26 cellular contexts compared by ENCODE assay signal in the genomic region with DNA sequence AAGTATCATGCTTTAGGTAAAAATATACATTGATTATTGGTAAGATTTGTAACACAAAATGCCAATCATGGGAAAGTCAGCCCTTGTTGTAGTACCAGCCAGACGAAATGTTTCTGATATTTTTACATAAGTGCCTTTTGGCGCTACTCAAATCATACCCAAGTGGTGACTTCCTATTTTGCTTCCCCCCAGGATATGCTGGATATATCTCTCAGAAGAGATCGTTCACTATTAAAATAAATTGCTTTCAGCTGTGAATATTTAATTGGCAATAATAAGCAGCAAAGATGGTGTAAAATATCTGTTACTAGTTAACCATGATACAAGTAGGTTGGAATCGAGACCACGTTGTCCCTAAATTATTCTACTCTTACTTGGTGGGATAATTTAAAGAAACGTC.
"Had no signal": no experiment of that assay in that cellular context is flagged by ENCODE, and none has a peak within 500 bp of the region (broad histone marks: within the 10 kb centered on the region; RNA-seq: fewer than 3 reads in every experiment).

No MANE protein-coding gene starts in this region.

- H3K36me3 ChIP-seq: stomach, suprapubic skin, thoracic aorta, thyroid gland, tibial artery, tibial nerve, transverse colon, upper lobe of left lung, upper lobe of right lung, uterus, vagina had no signal

- H3K4me3 ChIP-seq: stomach, suprapubic skin, testis, thoracic aorta, thyroid gland, tibial artery, tibial nerve, transverse colon, upper lobe of left lung, upper lobe of right lung, uterus, vagina had no signal

- H3K27ac ChIP-seq: stomach, suprapubic skin, testis, thoracic aorta, thyroid gland, tibial artery, tibial nerve, transverse colon, upper lobe of left lung, upper lobe of right lung, uterus, vagina had no signal

- H3K9me3 ChIP-seq: stomach, suprapubic skin, testis, thoracic aorta, thyroid gland, tibial artery, tibial nerve, transverse colon, upper lobe of left lung, upper lobe of right lung, uterus, vagina had no signal

- DNase-seq: stimulated activated CD4-positive, alpha-beta T cell treated with anti-CD3 and anti-CD28 coated beads, Interleukin-2, amount 100 ng/mL, for 48 hours; stimulated activated CD4-positive, alpha-beta T cell treated with anti-CD3 and anti-CD28 coated beads, Interleukin-4, amount 100 ng/mL, for 1 hour; stimulated activated CD4-positive, alpha-beta T cell treated with anti-CD3 and anti-CD28 coated beads, Interleukin-4, amount 100 ng/mL, for 24 hours; stimulated activated CD4-positive, alpha-beta T cell treated with anti-CD3 and anti-CD28 coated beads, Interleukin-4, amount 100 ng/mL, for 4 hours; stimulated activated CD8-positive, alpha-beta memory T cell treated with anti-CD3 and anti-CD28 coated beads, Interleukin-4, amount 100 ng/mL, for 48 hours; stimulated activated naive B cell treated with anti-CD40 and anti-IgM and Interleukin-4, amounts not matched to agents 10 μg/mL and 1 μg/mL and 100 μg/mL, for 72 hours; stimulated activated naive CD4-positive, alpha-beta T cell; stimulated activated naive CD4-positive, alpha-beta T cell treated with Interleukin-2 at 50 U/mL for 16 hours; stimulated activated naive CD8-positive, alpha-beta T cell treated with anti-CD3 and anti-CD28 coated beads, Interleukin-15, amount 100 ng/mL, for 72 hours; stimulated activated naive CD8-positive, alpha-beta T cell treated with anti-CD3 and anti-CD28 coated beads, Interleukin-15, Interleukin-2, amounts not matched to agents 100 U/mL and 50 U/mL, for 24 hours; stomach; substantia nigra; testis; thyroid gland; tibial artery; transverse colon; trophoblast cell; upper lobe of left lung; upper lobe of right lung; uterus had no signal

- H3K27me3 ChIP-seq: stomach, suprapubic skin, testis, thyroid gland, tibial artery, tibial nerve, transverse colon, upper lobe of left lung, upper lobe of right lung, uterus, vagina had no signal

- ATAC-seq: stimulated activated effector memory CD8-positive, alpha-beta T cell treated with anti-CD3 and anti-CD28 coated beads, Interleukin-12 subunit alpha, Interleukin-12 subunit beta, amount 100 ng/mL, for 72 hours; stimulated activated memory B cell treated with anti-CD40 and anti-IgM and Interleukin-4, amounts not matched to agents 10 μg/mL and 1 μg/mL and 100 μg/mL, for 72 hours; stimulated activated naive B cell treated with anti-CD40 and anti-IgM and Interleukin-4, amounts not matched to agents 10 μg/mL and 1 μg/mL and 100 μg/mL, for 72 hours; stimulated activated naive CD8-positive, alpha-beta T cell treated with anti-CD3 and anti-CD28 coated beads, Interleukin-15, amount 100 ng/mL, for 72 hours; stimulated activated naive CD8-positive, alpha-beta T cell treated with anti-CD3 and anti-CD28 coated beads, Interleukin-15, Interleukin-2, amounts not matched to agents 100 U/mL and 50 U/mL, for 24 hours; upper lobe of right lung had no signal
